In genomic region chr3:65006300-65006739, GRCh38 we compare ENCODE assay signal across 14 cellular contexts.
A peak's percentile ranks its signal among the peaks of the same experiment; 100 is the strongest.
DNase-seq lines count a peak whose midpoint lies in the region; ATAC-seq and TF ChIP-seq lines count a peak whose summit lies in the region.
"Had no signal": no experiment of that assay in that cellular context is flagged by ENCODE, and none has a peak within 500 bp of the region (broad histone marks: within the 10 kb centered on the region; RNA-seq: fewer than 3 reads in every experiment).

No MANE protein-coding gene starts in this region.

- TF ChIP-seq CTCF in RWPE2 (IDR thresholded peaks at IDR 0.05; ENCODE audit: poor library complexity, severe bottlenecking): no peak

- H3K9me3 ChIP-seq in RWPE2 (ENCODE audit: severe bottlenecking): no peaks in the 10 kb centered on the region

- H3K27me3 ChIP-seq in RWPE2 (ENCODE audit: insufficient read depth, poor library complexity, severe bottlenecking): no peaks in the 10 kb centered on the region

- ATAC-seq in RWPE2 (ENCODE audit: low read depth): no peak
- ATAC-seq in naive thymus-derived CD8-positive, alpha-beta T cell: no peak

- peaks cover 0 to 4% (median 0%) of the 10 kb centered on the region in 5 donors for H3K27me3 Mint-ChIP-seq in naive thymus-derived CD8-positive, alpha-beta T cell
- H3K27me3 Mint-ChIP-seq: activated CD4-positive, alpha-beta T cell treated with anti-CD3 and anti-CD28 coated beads, Interleukin-2, amount 10 ng/mL, durations not matched to agents 24 days and 14 days had no signal

- H3K36me3 Mint-ChIP-seq in naive thymus-derived CD8-positive, alpha-beta T cell: no peaks in the 10 kb centered on the region

- POLR2A ChIA-PET in naive thymus-derived CD8-positive, alpha-beta T cell (lab: Charles Lee): no interaction called here

- H3K9me3 Mint-ChIP-seq in naive thymus-derived CD8-positive, alpha-beta T cell: peaks cover 0 to 23% (median 1%) of the 10 kb centered on the region in 9 donors

- H3K4me3 Mint-ChIP-seq in naive thymus-derived CD8-positive, alpha-beta T cell: no peak overlapping the region
- H3K4me3 Mint-ChIP-seq: activated CD4-positive, alpha-beta T cell treated with anti-CD3 and anti-CD28 coated beads, Interleukin-2, amount 10 ng/mL, durations not matched to agents 24 days and 14 days had no signal

- H3K4me1 ChIP-seq in RWPE2 (ENCODE audit: insufficient read depth, poor library complexity, severe bottlenecking): peaks cover 4% of the 10 kb centered on the region
- H3K4me1 ChIP-seq: parathyroid adenoma had no signal

- DNase-seq in Daoy (ENCODE audit: low read depth) (peak; percentile 22), RWPE2 (ENCODE audit: low spot score) (no peak), fibroblast of gingiva (ENCODE audit: low read depth) (peak; percentile 70), myocyte (ENCODE audit: low read depth) (peak; percentile 86), NCI-H146 treated with DMSO at 0.1 percent for 48 hours (lab: John Stamatoyannopoulos, UW; ENCODE audit: unreplicated experiment) (no peak), activated T-cell treated with anti-CD3 and anti-CD28 coated beads for 4 hours (no peak), NCI-H1694 treated with DMSO at 0.1 percent for 48 hours (lab: John Stamatoyannopoulos, UW) (no peak)
- DNase-seq in naive thymus-derived CD8-positive, alpha-beta T cell: no peak
- DNase-seq: activated CD4-positive, alpha-beta T cell treated with anti-CD3 and anti-CD28 coated beads, Interleukin-2, amount 10 ng/mL, durations not matched to agents 24 days and 14 days; amygdala; C1 segment of cervical spinal cord; dermis blood vessel endothelial cell; Right ventricle myocardium superior had no signal

- H3K27ac Mint-ChIP-seq in naive thymus-derived CD8-positive, alpha-beta T cell: no peak overlapping the region
- H3K27ac Mint-ChIP-seq: activated CD4-positive, alpha-beta T cell treated with anti-CD3 and anti-CD28 coated beads, Interleukin-2, amount 10 ng/mL, durations not matched to agents 24 days and 14 days had no signal

- no peak overlapping the region for H3K4me3 ChIP-seq in RWPE2 (ENCODE audit: severe bottlenecking)

- no peaks in the 10 kb centered on the region for H3K4me1 Mint-ChIP-seq in naive thymus-derived CD8-positive, alpha-beta T cell
- H3K4me1 Mint-ChIP-seq: activated CD4-positive, alpha-beta T cell treated with anti-CD3 and anti-CD28 coated beads, Interleukin-2, amount 10 ng/mL, durations not matched to agents 24 days and 14 days had no signal

- H3K27ac ChIP-seq in RWPE2 (ENCODE audit: poor library complexity, severe bottlenecking): peak overlapping the region; percentile 23
- H3K27ac ChIP-seq: parathyroid adenoma had no signal

- no peaks in the 10 kb centered on the region for H3K36me3 ChIP-seq in RWPE2 (ENCODE audit: low read depth)

Comparison
In these comparisons a context has a peak if more than half of its experiments do, and no peak if none do; other contexts are left out.
1. DNase-seq: peak in Daoy (single experiment), fibroblast of gingiva (single experiment) and myocyte (single experiment); none in RWPE2 (single experiment), NCI-H146 treated with DMSO at 0.1 percent for 48 hours (single experiment), activated T-cell treated with anti-CD3 and anti-CD28 coated beads for 4 hours (single experiment), NCI-H1694 treated with DMSO at 0.1 percent for 48 hours (single experiment) and naive thymus-derived CD8-positive, alpha-beta T cell (0 of 10).